2 cellular contexts compared by ENCODE assay signal in genomic region chr7:6608081-6608480, GRCh38.
TF ChIP-seq lines count a peak whose summit lies in the region.

No MANE protein-coding gene starts in this region.

TF ChIP-seq in GM23338, 12 proteins besides CTCF, POLR2A, EP300 and RAD21:
- no peak for TF ChIP-seq STAT1 (IDR thresholded peaks at IDR 0.05; ENCODE audit: unreplicated experiment)
- no peak for TF ChIP-seq CREB1 (CRISPR knock-in tag; IDR thresholded peaks at IDR 0.05; ENCODE audit: low read depth)
- TF ChIP-seq EZH2 (IDR thresholded peaks at IDR 0.05; ENCODE audit: low read depth, unreplicated experiment), result no peak
- TF ChIP-seq REST (IDR thresholded peaks at IDR 0.05; ENCODE audit: unreplicated experiment), result no peak
- no peak for TF ChIP-seq JUNB (IDR thresholded peaks at IDR 0.05; ENCODE audit: unreplicated experiment)
- no peak for TF ChIP-seq ZNF114 (CRISPR knock-in tag; IDR thresholded peaks at IDR 0.05)
TF ChIP-seq in GM23338: peak in this region for 0.

TF ChIP-seq in H1, 55 proteins besides CTCF, POLR2A, EP300 and RAD21:
- TF ChIP-seq FOSL1 (IDR thresholded peaks at IDR 0.05; ENCODE audit: insufficient read depth, low read depth, low read length) (no peak), RFX5 (IDR thresholded peaks at IDR 0.05; ENCODE audit: borderline replicate concordance, low read depth, low read length) (no peak), NRF1 (IDR thresholded peaks at IDR 0.05; ENCODE audit: low read depth, low read length) (no peak), MAX (IDR thresholded peaks at IDR 0.05) (no peak), RXRA (IDR thresholded peaks at IDR 0.05; ENCODE audit: insufficient read depth, low read depth, low read length) (no peak), KDM1A (IDR thresholded peaks at IDR 0.05; ENCODE audit: borderline replicate concordance, low read length) (no peak), CHD2 (IDR thresholded peaks at IDR 0.05; ENCODE audit: low read length) (no peak), SP2 (IDR thresholded peaks at IDR 0.05; ENCODE audit: low read length) (no peak), CBX5 (IDR thresholded peaks at IDR 0.05; ENCODE audit: low read depth, low read length) (no peak)
TF ChIP-seq in H1: peak in this region for 0.
